In the genomic region with DNA sequence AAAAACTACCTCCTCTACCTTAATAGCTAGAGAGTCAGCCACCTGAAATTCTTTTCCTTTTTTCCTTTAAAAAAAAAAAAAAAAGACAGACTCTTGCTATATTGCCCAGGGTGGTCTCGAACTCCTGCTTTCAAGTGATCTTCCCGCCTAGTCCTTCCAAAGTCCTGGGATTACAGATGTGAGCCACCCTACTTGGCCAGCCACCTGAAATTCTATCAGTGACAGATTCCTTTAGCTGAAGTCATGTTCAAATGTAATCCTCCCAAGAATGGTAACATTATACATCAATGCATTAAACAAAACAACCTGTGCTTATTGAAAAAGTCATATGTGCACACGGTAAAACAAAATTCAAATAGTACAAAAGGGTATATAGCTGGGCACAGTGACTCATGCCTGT, we compare ENCODE assay signal across 20 cellular contexts. TPM values are rescaled to one million over a fixed set of nuclear protein-coding genes. Genes with fewer than 3 reads are reported as not detected.
A peak's percentile ranks its signal among the peaks of the same experiment; 100 is the strongest.
DNase-seq lines count a peak whose midpoint lies in the region; ATAC-seq, FAIRE-seq and TF ChIP-seq lines count a peak whose summit lies in the region.
"Had no signal": no experiment of that assay in that cellular context is flagged by ENCODE, and none has a peak within 500 bp of the region (broad histone marks: within the 10 kb centered on the region; RNA-seq: fewer than 3 reads in every experiment).

No MANE protein-coding gene starts in this region.

- dilution Hi-C loops in endothelial cell of umbilical vein (cut with MboI; ENCODE audit: extremely low pct_ligation_motif_present, low sequenced_read_pairs) = no loop called here

- H4K20me1 ChIP-seq in MM.1S (ENCODE audit: insufficient read depth, low read length) = no peaks in the 10 kb centered on the region
- no peaks in the 10 kb centered on the region for H4K20me1 ChIP-seq in endothelial cell of umbilical vein (replicated peaks; ENCODE audit: control insufficient read depth, extremely low read depth, insufficient read depth, low read length)

- no peak for FAIRE-seq in endothelial cell of umbilical vein (lab: Jason Lieb, UNC)
- FAIRE-seq: G401.6, GM12878, K562 had no signal

- BruUV-seq in endothelial cell of umbilical vein (replicated peaks; lab: Mats Ljungman, UMichigan) = no TSS peak

- CTCF ChIA-PET in CD4-positive, alpha-beta memory T cell (lab: Charles Lee; ENCODE audit: partially characterized antibody) = interaction anchor here (0.7 to 7.8 kb wide), 19 partner anchors 50 to 474 kb away, joined by 3 to 190 read pairs (median 4); a partner anchor contains a TSS
- CTCF ChIA-PET in endothelial cell of umbilical vein (lab: Charles Lee) = interaction anchor here (0.7 to 3.3 kb wide), 3 partner anchors 54 to 795 kb away, joined by 3 to 14 read pairs (median 4); no protein-coding TSS in a partner anchor

- peak overlapping the region; percentile 97 for H3K4me2 ChIP-seq in MM.1S (ENCODE audit: low read depth, low read length)
- no peak overlapping the region for H3K4me2 ChIP-seq in endothelial cell of umbilical vein (ENCODE audit: insufficient read depth, low read length)

- H3F3A ChIP-seq in MM.1S (ENCODE audit: insufficient read depth, low read length) = peaks cover 43% of the 10 kb centered on the region

- TF ChIP-seq POLR2A in endothelial cell of umbilical vein (IDR thresholded peaks at IDR 0.05; ENCODE audit: low read depth, low read length) = no peak

- no peaks in the 10 kb centered on the region for H3K36me3 ChIP-seq in CD4-positive, alpha-beta memory T cell (ENCODE audit: insufficient read depth, low read length)
- no peaks in the 10 kb centered on the region for H3K36me3 ChIP-seq in MM.1S (replicated peaks; ENCODE audit: insufficient read depth, low read length)
- no peaks in the 10 kb centered on the region for H3K36me3 ChIP-seq in endothelial cell of umbilical vein (ENCODE audit: control insufficient read depth in 2 of 2, extremely low read depth in 1 of 2, insufficient read depth in 2 of 2, low read length in 2 of 2)
- H3K36me3 ChIP-seq in psoas muscle (ENCODE audit: insufficient read depth in 1 of 2, low read depth in 1 of 2) = no peaks in the 10 kb centered on the region
- H3K36me3 ChIP-seq: BE2C had no signal

- 46 to 49% (median 47%) methylated on average over 3 of the region's 3 CpGs for WGBS in psoas muscle, 3 donors

- no peak overlapping the region for H3K4me3 ChIP-seq in CD4-positive, alpha-beta memory T cell (ENCODE audit: low read length in 2 of 2)
- peak overlapping the region; percentile 35 for H3K4me3 ChIP-seq in MM.1S (ENCODE audit: low read length)
- H3K4me3 ChIP-seq in endothelial cell of umbilical vein (replicated peaks in 1 of 3; ENCODE audit: insufficient read depth in 1 of 3, low read depth in 1 of 3, low read length in 3 of 3) = no peak overlapping the region
- H3K4me3 ChIP-seq in psoas muscle = no peak overlapping the region
- H3K4me3 ChIP-seq: GM12878, GM23248, K562 had no signal

- peak in 3 of 4 donors; percentile 35 to 59 (median 57) for ATAC-seq in psoas muscle
- ATAC-seq: HCT116, K562, Panc1, Right ventricle myocardium inferior had no signal

- DNase-seq in CD4-positive, alpha-beta memory T cell = no peak
- DNase-seq in MM.1S = no peak
- no peak for DNase-seq in endothelial cell of umbilical vein (ENCODE audit: low read depth, low spot score)
- DNase-seq in psoas muscle = no peak
- DNase-seq in NCI-H1694 treated with DMSO at 0.1 percent for 48 hours (lab: John Stamatoyannopoulos, UW) = no peak
- DNase-seq in RKO (ENCODE audit: low spot score) = no peak
- no peak for DNase-seq in AG08395 (ENCODE audit: low spot score)
- DNase-seq: BE2C; CD8-positive, alpha-beta memory T cell; DMS79 treated with DMSO at 0.1 percent for 48 hours; GM23248; NCI-H1436 treated with DMSO at 0.1 percent for 48 hours; NCI-H2081; NCI-H748 treated with DMSO at 0.1 percent for 48 hours had no signal

- H3K9me1 ChIP-seq in endothelial cell of umbilical vein (replicated peaks; ENCODE audit: control insufficient read depth, extremely low read depth, insufficient read depth, low read length) = no peaks in the 10 kb centered on the region

- peaks cover 11 to 21% (median 15%) of the 10 kb centered on the region in 4 donors for H3K4me1 Mint-ChIP-seq in CD4-positive, alpha-beta memory T cell

- peak overlapping the region in 5 of 7 donors; percentile 5 to 82 (median 51) for H3K27ac Mint-ChIP-seq in CD4-positive, alpha-beta memory T cell

- no peaks in the 10 kb centered on the region for H3K27me3 ChIP-seq in CD4-positive, alpha-beta memory T cell (ENCODE audit: insufficient read depth, low read length)
- no peaks in the 10 kb centered on the region for H3K27me3 ChIP-seq in MM.1S (replicated peaks; ENCODE audit: insufficient read depth, low read length)
- H3K27me3 ChIP-seq in endothelial cell of umbilical vein (ENCODE audit: control insufficient read depth in 2 of 2, insufficient read depth in 2 of 2, low read length in 2 of 2) = no peaks in the 10 kb centered on the region
- H3K27me3 ChIP-seq in psoas muscle (ENCODE audit: insufficient read depth in 3 of 3, low read length in 2 of 3) = no peaks in the 10 kb centered on the region
- H3K27me3 ChIP-seq: BE2C had no signal

- H2AFZ ChIP-seq in MM.1S (ENCODE audit: low read length) = peak overlapping the region; percentile 41; the same call in 1 of the 2 replicates
- H2AFZ ChIP-seq in endothelial cell of umbilical vein (ENCODE audit: low read depth, low read length) = no peak overlapping the region
- H2AFZ ChIP-seq: GM23248 had no signal

- peaks cover 0 to 2% of the 10 kb centered on the region in 2 donors for H3K27me3 Mint-ChIP-seq in CD4-positive, alpha-beta memory T cell
- H3K27me3 Mint-ChIP-seq: CD8-positive, alpha-beta memory T cell had no signal

- H3K36me3 Mint-ChIP-seq in CD4-positive, alpha-beta memory T cell = no peaks in the 10 kb centered on the region
- H3K36me3 Mint-ChIP-seq: CD8-positive, alpha-beta memory T cell had no signal

- H3K79me2 ChIP-seq in MM.1S (ENCODE audit: low read length) (no peaks in the 10 kb centered on the region), endothelial cell of umbilical vein (ENCODE audit: control insufficient read depth, insufficient read depth, low read length) (no peaks in the 10 kb centered on the region)

- intact Hi-C loops in CD4-positive, alpha-beta memory T cell (cut with micrococcal nuclease) = loop anchor here (2.0 to 10.0 kb wide), 5 partner anchors 72 to 554 kb away; a partner anchor contains a TSS
- intact Hi-C loops in endothelial cell of umbilical vein (cut with micrococcal nuclease) (loop anchor here (2.0 to 10.0 kb wide), 5 partner anchors 136 to 746 kb away; no protein-coding TSS in a partner anchor), psoas muscle (cut with DNase I) (loop anchor here (5.0 to 10.0 kb wide), 4 partner anchors 104 to 404 kb away; no protein-coding TSS in a partner anchor)

- no peaks in the 10 kb centered on the region for H3K9me3 ChIP-seq in CD4-positive, alpha-beta memory T cell (ENCODE audit: control insufficient read depth in 1 of 2, low read length in 2 of 2)
- H3K9me3 ChIP-seq in MM.1S (replicated peaks; ENCODE audit: insufficient read depth, low read length) (no peaks in the 10 kb centered on the region), endothelial cell of umbilical vein (replicated peaks; ENCODE audit: control insufficient read depth, insufficient read depth, low read length) (no peaks in the 10 kb centered on the region), psoas muscle (no peaks in the 10 kb centered on the region)
- H3K9me3 ChIP-seq: BE2C had no signal

- H3K9me3 Mint-ChIP-seq in CD4-positive, alpha-beta memory T cell = no peaks in the 10 kb centered on the region
- H3K9me3 Mint-ChIP-seq: CD8-positive, alpha-beta memory T cell had no signal

- H3K9ac ChIP-seq in MM.1S (ENCODE audit: low read length) (peak overlapping the region; percentile 71), endothelial cell of umbilical vein (replicated peaks; ENCODE audit: extremely low read depth, insufficient read depth, low read length) (no peak overlapping the region)
- H3K9ac ChIP-seq: GM23248 had no signal

- H3K4me3 Mint-ChIP-seq in CD4-positive, alpha-beta memory T cell = no peak overlapping the region
- H3K4me3 Mint-ChIP-seq: CD8-positive, alpha-beta memory T cell had no signal

- peaks cover 16% of the 10 kb centered on the region for H3K4me1 ChIP-seq in CD4-positive, alpha-beta memory T cell (ENCODE audit: insufficient read depth, low read length)
- H3K4me1 ChIP-seq in MM.1S (ENCODE audit: low read length) = peaks cover 65% of the 10 kb centered on the region
- H3K4me1 ChIP-seq in endothelial cell of umbilical vein (ENCODE audit: control insufficient read depth, extremely low read depth, insufficient read depth, low read length) = peaks cover 38% of the 10 kb centered on the region
- H3K4me1 ChIP-seq in psoas muscle = peaks cover 42% of the 10 kb centered on the region
- H3K4me1 ChIP-seq: BE2C had no signal

- POLR2A ChIA-PET in CD4-positive, alpha-beta memory T cell (lab: Charles Lee; ENCODE audit: partially characterized antibody) = interaction anchor here (0.7 to 4.5 kb wide), 10 partner anchors 48 to 552 kb away, joined by 3 to 49 read pairs (median 4); a partner anchor contains a TSS
- POLR2A ChIA-PET in endothelial cell of umbilical vein (lab: Charles Lee) = no interaction called here

- no peak for TF ChIP-seq CTCF in MM.1S (IDR thresholded peaks at IDR 0.05; ENCODE audit: low read length)
- no peak for TF ChIP-seq CTCF in endothelial cell of umbilical vein (IDR thresholded peaks at IDR 0.05; ENCODE audit: extremely low read depth in 1 of 2, insufficient read depth in 1 of 2, low read depth in 1 of 2, low read length in 2 of 2)
- TF ChIP-seq CTCF in psoas muscle (IDR thresholded peaks at IDR 0.05) = no peak

- no peaks in the 10 kb centered on the region for H3K9me2 ChIP-seq in MM.1S (replicated peaks; ENCODE audit: insufficient read depth, low read length)

- H3K27ac ChIP-seq in CD4-positive, alpha-beta memory T cell (ENCODE audit: low read depth, low read length) = no peak overlapping the region
- H3K27ac ChIP-seq in MM.1S (ENCODE audit: low read length) (peak overlapping the region; percentile 97), endothelial cell of umbilical vein (ENCODE audit: insufficient read depth, low read depth, low read length) (peak overlapping the region; percentile 73), psoas muscle (peak overlapping the region; percentile 78)
- H3K27ac ChIP-seq: GM23248 had no signal

RNA-seq across cellular contexts. Expression of a gene that starts 51.8 kb away (rescaled TPM):
- total RNA-seq in CD4-positive, alpha-beta memory T cell = 10 to 100 TPM; 95.6 to 97.1 TPM
- polyA plus RNA-seq in CD4-positive, alpha-beta memory T cell = 10 to 100 TPM; 12.7 to 13.7 TPM
- 39.1 and 41.1 TPM in 2 replicates for total RNA-seq in endothelial cell of umbilical vein
- polyA plus RNA-seq in endothelial cell of umbilical vein = 17.1 and 19.4 TPM in 2 replicates
- polyA plus RNA-seq in endothelial cell of umbilical vein (2011; cell fraction: cytosol; rRNA removed) = 15.4 and 16.5 TPM in 2 replicates
- polyA plus RNA-seq in endothelial cell of umbilical vein (2011; cell fraction: nucleus; rRNA removed) = 90.8 and 104 TPM in 2 replicates
- polyA plus RNA-seq in endothelial cell of umbilical vein (2012) = 17.6 and 26.1 TPM in 2 replicates
- polyA minus RNA-seq in endothelial cell of umbilical vein = 49.2 and 57.4 TPM in 2 replicates
- 8.9 TPM for polyA minus RNA-seq in endothelial cell of umbilical vein (2011; cell fraction: cytosol; rRNA and poly(A)+ RNA removed)
- 112 and 162 TPM in 2 replicates for polyA minus RNA-seq in endothelial cell of umbilical vein (2011; cell fraction: nucleus; rRNA and poly(A)+ RNA removed)
- total RNA-seq in psoas muscle = 10 to 100 TPM; 45.5 to 71.7 (median 57.6) TPM
- polyA plus RNA-seq in psoas muscle = 100 to 1,000 TPM in 1 of 3 donors, 10 to 100 TPM in 1, 1 to 10 TPM in 1; 9.8 to 129 (median 67.6) TPM

RNA-seq across cellular contexts. Expression of a gene that starts 59.1 kb away (rescaled TPM):
- total RNA-seq in CD4-positive, alpha-beta memory T cell = not detected
- not detected for polyA plus RNA-seq in CD4-positive, alpha-beta memory T cell
- total RNA-seq in endothelial cell of umbilical vein (not detected in 2 replicates), psoas muscle (not detected)
- polyA plus RNA-seq in endothelial cell of umbilical vein (not detected in 2 replicates), psoas muscle (not detected)
- polyA plus RNA-seq in endothelial cell of umbilical vein (2011; cell fraction: cytosol; rRNA removed) = not detected in 2 replicates
- polyA plus RNA-seq in endothelial cell of umbilical vein (2011; cell fraction: nucleus; rRNA removed) = not detected in 2 replicates
- polyA plus RNA-seq in endothelial cell of umbilical vein (2012) = not detected in 2 replicates
- not detected in 2 replicates for polyA minus RNA-seq in endothelial cell of umbilical vein
- not detected for polyA minus RNA-seq in endothelial cell of umbilical vein (2011; cell fraction: cytosol; rRNA and poly(A)+ RNA removed)
- not detected in 2 replicates for polyA minus RNA-seq in endothelial cell of umbilical vein (2011; cell fraction: nucleus; rRNA and poly(A)+ RNA removed)
- total RNA-seq: CD8-positive, alpha-beta memory T cell; GM23248; K562; Right ventricle myocardium inferior had no signal
- polyA plus RNA-seq: CD8-positive, alpha-beta memory T cell; GM12878; GM23248; K562 had no signal
